8 cellular contexts compared by ENCODE assay signal in the genomic region with DNA sequence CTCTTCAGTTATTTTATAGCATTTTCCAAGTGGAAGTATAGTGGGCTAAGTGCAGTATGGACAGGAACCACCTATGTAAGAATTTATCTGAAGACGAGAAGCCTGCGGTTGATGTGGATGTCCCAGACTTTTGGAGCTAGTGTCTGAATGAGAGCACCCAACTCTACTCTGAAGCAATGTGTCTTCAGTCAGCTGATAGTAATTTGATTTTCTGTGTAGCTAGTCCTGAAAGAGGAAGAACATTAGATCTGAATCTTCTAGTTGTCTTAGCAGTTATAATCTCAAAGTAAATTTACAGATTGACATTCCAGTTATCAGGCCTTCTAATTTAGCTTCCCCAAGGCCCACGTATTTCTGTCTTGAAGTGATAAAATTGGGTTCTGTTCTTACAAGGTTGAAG. TPM values are rescaled to one million over a fixed set of nuclear protein-coding genes. Genes with fewer than 3 reads are reported as not detected.
DNase-seq lines count a peak whose midpoint lies in the region; ATAC-seq and TF ChIP-seq lines count a peak whose summit lies in the region.

No MANE protein-coding gene starts in this region.

- no peaks in the 10 kb centered on the region for H3K9me3 ChIP-seq in liver (ENCODE audit: control insufficient read depth in 4 of 4, low read length in 3 of 4)
- no peaks in the 10 kb centered on the region for H3K9me3 ChIP-seq in tibial nerve

- H3K27ac Mint-ChIP-seq in activated naive CD4-positive, alpha-beta T cell treated with anti-CD3 and anti-CD28 coated beads, Interleukin-2, amount 10 ng/mL, durations not matched to agents 7 days and 5 days = peak overlapping the region; percentile 98
- H3K27ac Mint-ChIP-seq in activated naive CD8-positive, alpha-beta T cell treated with anti-CD3 and anti-CD28 coated beads for 36 hours = peak overlapping the region; percentile 98

- peak overlapping the region; percentile 65 to 98 (median 95) for H3K4me3 ChIP-seq in liver (ENCODE audit: low read depth in 1 of 3, low read length in 3 of 3)
- H3K4me3 ChIP-seq in tibial nerve = peak overlapping the region in 1 of 4 donors; percentile 66

- H3K27me3 Mint-ChIP-seq in activated naive CD4-positive, alpha-beta T cell treated with anti-CD3 and anti-CD28 coated beads, Interleukin-2, amount 10 ng/mL, durations not matched to agents 7 days and 5 days = peaks cover 3% of the 10 kb centered on the region
- no peaks in the 10 kb centered on the region for H3K27me3 Mint-ChIP-seq in activated naive CD8-positive, alpha-beta T cell treated with anti-CD3 and anti-CD28 coated beads for 36 hours

- no peak for TF ChIP-seq POLR2A in tibial nerve (IDR thresholded peaks at IDR 0.05)

- TF ChIP-seq RAD21 in liver (IDR thresholded peaks at IDR 0.05) = no peak

- H3K4me3 Mint-ChIP-seq in activated naive CD4-positive, alpha-beta T cell treated with anti-CD3 and anti-CD28 coated beads, Interleukin-2, amount 10 ng/mL, durations not matched to agents 7 days and 5 days = peak overlapping the region; percentile 98
- peak overlapping the region; percentile 93 for H3K4me3 Mint-ChIP-seq in activated naive CD8-positive, alpha-beta T cell treated with anti-CD3 and anti-CD28 coated beads for 36 hours

- no peak for DNase-seq in activated naive CD4-positive, alpha-beta T cell treated with anti-CD3 and anti-CD28 coated beads, Interleukin-2, amount 10 ng/mL, durations not matched to agents 7 days and 5 days
- no peak for DNase-seq in activated naive CD4-positive, alpha-beta T cell treated with Interleukin-2 at 50 U/mL for 16 hours
- no peak for DNase-seq in activated naive CD8-positive, alpha-beta T cell treated with anti-CD3 and anti-CD28 coated beads for 36 hours
- no peak for DNase-seq in tibial nerve (ENCODE audit: low spot score in 2 of 2)
- DNase-seq in NCI-H2227 treated with DMSO at 0.1 percent for 48 hours (lab: John Stamatoyannopoulos, UW) = no peak

- 35% methylated on average over 3 of the region's 3 CpGs for WGBS in liver
- WGBS in tibial nerve, 2 donors = 84 to 88% methylated on average over 3 of the region's 3 CpGs

- no peaks in the 10 kb centered on the region for H3K9me3 Mint-ChIP-seq in activated naive CD4-positive, alpha-beta T cell treated with anti-CD3 and anti-CD28 coated beads, Interleukin-2, amount 10 ng/mL, durations not matched to agents 7 days and 5 days
- no peaks in the 10 kb centered on the region for H3K9me3 Mint-ChIP-seq in activated naive CD8-positive, alpha-beta T cell treated with anti-CD3 and anti-CD28 coated beads for 36 hours

- H3K4me1 ChIP-seq in liver (ENCODE audit: control insufficient read depth in 4 of 4, insufficient read depth in 4 of 4, low read length in 3 of 4) (peaks cover 2 to 25% (median 16%) of the 10 kb centered on the region in 4 donors), tibial nerve (peaks cover 0 to 28% (median 10%) of the 10 kb centered on the region in 4 donors)

- peaks cover 5% of the 10 kb centered on the region for H3K36me3 Mint-ChIP-seq in activated naive CD4-positive, alpha-beta T cell treated with anti-CD3 and anti-CD28 coated beads, Interleukin-2, amount 10 ng/mL, durations not matched to agents 7 days and 5 days
- H3K36me3 Mint-ChIP-seq in activated naive CD8-positive, alpha-beta T cell treated with anti-CD3 and anti-CD28 coated beads for 36 hours = peaks cover 14% of the 10 kb centered on the region

- peak overlapping the region; percentile 97 to 99 for H3K9ac ChIP-seq in liver (ENCODE audit: low read depth in 1 of 2, low read length in 2 of 2)

- H3K27me3 ChIP-seq in liver (ENCODE audit: control insufficient read depth in 4 of 4, insufficient read depth in 4 of 4, low read length in 3 of 4) (no peaks in the 10 kb centered on the region), tibial nerve (no peaks in the 10 kb centered on the region)

- peak overlapping the region; percentile 98 to 99 for H3K27ac ChIP-seq in liver (ENCODE audit: low read depth in 1 of 2, low read length in 2 of 2)
- peak overlapping the region in 3 of 4 donors; percentile 94 to 98 (median 96) for H3K27ac ChIP-seq in tibial nerve

- peaks cover 27% of the 10 kb centered on the region for H3K4me1 Mint-ChIP-seq in activated naive CD4-positive, alpha-beta T cell treated with anti-CD3 and anti-CD28 coated beads, Interleukin-2, amount 10 ng/mL, durations not matched to agents 7 days and 5 days
- H3K4me1 Mint-ChIP-seq in activated naive CD8-positive, alpha-beta T cell treated with anti-CD3 and anti-CD28 coated beads for 36 hours = peaks cover 19% of the 10 kb centered on the region

- H3K36me3 ChIP-seq in liver (ENCODE audit: control insufficient read depth in 4 of 4, insufficient read depth in 3 of 4, low read depth in 1 of 4, low read length in 3 of 4) (no peaks in the 10 kb centered on the region), tibial nerve (no peaks in the 10 kb centered on the region)

- TF ChIP-seq CTCF in liver (IDR thresholded peaks at IDR 0.05; ENCODE audit: low read depth, low read length, missing input control) (no peak), tibial nerve (IDR thresholded peaks at IDR 0.05) (no peak)

- no peak for TF ChIP-seq EP300 in tibial nerve (IDR thresholded peaks at IDR 0.05)

- ATAC-seq in GM18858 (IDR thresholded peaks at IDR 0.05; ENCODE audit: unreplicated experiment) = no peak
- no peak for ATAC-seq in GM19324 (IDR thresholded peaks at IDR 0.05; ENCODE audit: low FRiP score, unreplicated experiment)

- CTCF ChIA-PET in activated naive CD4-positive, alpha-beta T cell treated with anti-CD3 and anti-CD28 coated beads, Interleukin-2, amount 10 ng/mL, durations not matched to agents 7 days and 5 days (lab: Charles Lee) = interaction anchor here (1.5 kb wide), 1 partner anchor 12 kb away, joined by 3 read pairs; no protein-coding TSS in a partner anchor

TF ChIP-seq in liver, 16 proteins besides CTCF, POLR2A, EP300 and RAD21:
- no peak for TF ChIP-seq FOXA1 (IDR thresholded peaks at IDR 0.05)
- no peak for TF ChIP-seq EGR1 (IDR thresholded peaks at IDR 0.05; ENCODE audit: low read depth in 2 of 2)
- no peak for TF ChIP-seq HNF4G (IDR thresholded peaks at IDR 0.05)
- no peak for TF ChIP-seq YY1 (IDR thresholded peaks at IDR 0.05)
- TF ChIP-seq JUND (IDR thresholded peaks at IDR 0.05) = no peak
- no peak for TF ChIP-seq RXRA (IDR thresholded peaks at IDR 0.05)
- TF ChIP-seq GABPA (IDR thresholded peaks at IDR 0.05 in 1 of 2, conservative IDR thresholded peaks at IDR 0.05 in 1 of 2) = no peak
- TF ChIP-seq, protein P1, sequence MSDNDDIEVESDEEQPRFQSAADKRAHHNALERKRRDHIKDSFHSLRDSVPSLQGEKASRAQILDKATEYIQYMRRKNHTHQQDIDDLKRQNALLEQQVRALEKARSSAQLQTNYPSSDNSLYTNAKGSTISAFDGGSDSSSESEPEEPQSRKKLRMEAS (IDR thresholded peaks at IDR 0.05) = no peak
- TF ChIP-seq FOXA2 (IDR thresholded peaks at IDR 0.05) = no peak
- no peak for TF ChIP-seq HNF4A (conservative IDR thresholded peaks at IDR 0.05)
- TF ChIP-seq, protein P2, sequence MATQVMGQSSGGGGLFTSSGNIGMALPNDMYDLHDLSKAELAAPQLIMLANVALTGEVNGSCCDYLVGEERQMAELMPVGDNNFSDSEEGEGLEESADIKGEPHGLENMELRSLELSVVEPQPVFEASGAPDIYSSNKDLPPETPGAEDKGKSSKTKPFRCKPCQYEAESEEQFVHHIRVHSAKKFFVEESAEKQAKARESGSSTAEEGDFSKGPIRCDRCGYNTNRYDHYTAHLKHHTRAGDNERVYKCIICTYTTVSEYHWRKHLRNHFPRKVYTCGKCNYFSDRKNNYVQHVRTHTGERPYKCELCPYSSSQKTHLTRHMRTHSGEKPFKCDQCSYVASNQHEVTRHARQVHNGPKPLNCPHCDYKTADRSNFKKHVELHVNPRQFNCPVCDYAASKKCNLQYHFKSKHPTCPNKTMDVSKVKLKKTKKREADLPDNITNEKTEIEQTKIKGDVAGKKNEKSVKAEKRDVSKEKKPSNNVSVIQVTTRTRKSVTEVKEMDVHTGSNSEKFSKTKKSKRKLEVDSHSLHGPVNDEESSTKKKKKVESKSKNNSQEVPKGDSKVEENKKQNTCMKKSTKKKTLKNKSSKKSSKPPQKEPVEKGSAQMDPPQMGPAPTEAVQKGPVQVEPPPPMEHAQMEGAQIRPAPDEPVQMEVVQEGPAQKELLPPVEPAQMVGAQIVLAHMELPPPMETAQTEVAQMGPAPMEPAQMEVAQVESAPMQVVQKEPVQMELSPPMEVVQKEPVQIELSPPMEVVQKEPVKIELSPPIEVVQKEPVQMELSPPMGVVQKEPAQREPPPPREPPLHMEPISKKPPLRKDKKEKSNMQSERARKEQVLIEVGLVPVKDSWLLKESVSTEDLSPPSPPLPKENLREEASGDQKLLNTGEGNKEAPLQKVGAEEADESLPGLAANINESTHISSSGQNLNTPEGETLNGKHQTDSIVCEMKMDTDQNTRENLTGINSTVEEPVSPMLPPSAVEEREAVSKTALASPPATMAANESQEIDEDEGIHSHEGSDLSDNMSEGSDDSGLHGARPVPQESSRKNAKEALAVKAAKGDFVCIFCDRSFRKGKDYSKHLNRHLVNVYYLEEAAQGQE (IDR thresholded peaks at IDR 0.05) = peak; percentile 33
- TF ChIP-seq SP1 (IDR thresholded peaks at IDR 0.05) = no peak
- peak; percentile 35 for TF ChIP-seq TAF1 (conservative IDR thresholded peaks at IDR 0.05)

RNA-seq across cellular contexts. Expression of a gene that starts 1.4 kb away (rescaled TPM):
- total RNA-seq in activated naive CD8-positive, alpha-beta T cell treated with anti-CD3 and anti-CD28 coated beads for 36 hours = 10 to 100 TPM; 10.8 to 12.6 TPM
- total RNA-seq in liver (10 to 100 TPM; 23.4 to 46.6 TPM), tibial nerve (10 to 100 TPM; 24.1 to 41.3 (median 28.0) TPM)
- polyA plus RNA-seq in liver = 10 to 100 TPM; 21.0 to 24.6 TPM
